Comparison of ENCODE assay signal across 8 cellular contexts in the genomic region with DNA sequence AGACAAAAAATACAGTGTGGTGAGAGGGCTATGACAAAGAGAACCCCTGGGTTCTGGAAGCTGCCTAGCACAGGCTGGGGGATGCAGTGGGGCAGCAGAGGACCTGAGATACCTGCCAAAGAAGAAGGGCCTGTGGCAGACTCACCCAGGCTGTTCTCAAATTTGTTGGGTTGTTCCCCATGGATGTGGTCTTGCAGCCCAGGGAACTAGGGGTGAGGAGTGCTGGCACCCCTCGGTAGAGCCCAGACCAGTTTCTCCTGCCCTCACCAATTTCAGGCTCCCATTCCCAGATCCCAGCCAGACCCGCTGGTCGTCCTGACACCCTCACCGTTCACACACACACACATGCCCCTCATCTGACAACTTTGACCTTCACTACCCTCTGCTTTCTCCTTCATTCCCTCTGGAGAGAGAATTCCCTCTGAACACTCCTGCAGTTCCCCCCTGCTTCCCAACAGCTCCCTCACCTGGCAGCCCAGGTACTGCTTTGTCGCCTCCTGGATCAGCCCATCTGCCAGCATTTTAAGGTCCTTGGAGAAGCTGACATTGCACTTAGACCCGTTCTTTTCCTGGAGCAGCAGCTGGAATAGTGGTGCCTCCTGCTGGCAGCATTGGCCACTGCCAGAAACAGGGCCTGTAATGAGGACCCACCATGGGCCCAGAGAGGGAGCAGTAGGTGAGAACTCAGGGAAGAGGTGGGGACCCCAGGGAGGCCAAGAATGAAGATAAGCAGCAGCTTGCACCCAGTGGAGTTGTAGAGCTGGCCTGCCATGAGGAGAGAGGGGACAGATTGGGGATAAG. TPM values are rescaled to one million over a fixed set of nuclear protein-coding genes. Genes with fewer than 3 reads are reported as not detected.
DNase-seq lines count a peak whose midpoint lies in the region; ATAC-seq and TF ChIP-seq lines count a peak whose summit lies in the region.

No MANE protein-coding gene starts in this region.

- H3K4me1 ChIP-seq in Peyer's patch = peaks cover 0 to 10% (median 7%) of the 10 kb centered on the region in 4 donors
- peaks cover 22% of the 10 kb centered on the region for H3K4me1 ChIP-seq in left ventricle myocardium inferior

- H3K4me3 ChIP-seq in Peyer's patch (no peak overlapping the region), left ventricle myocardium inferior (no peak overlapping the region)

- H3K36me3 ChIP-seq in Peyer's patch (no peaks in the 10 kb centered on the region), left ventricle myocardium inferior (no peaks in the 10 kb centered on the region)

- DNase-seq in ACHN = peak; percentile 87
- peak; percentile 59 for DNase-seq in GM13977 (ENCODE audit: low spot score)
- DNase-seq in Kasumi-1 (lab: John Stamatoyannopoulos, UW) = peak; percentile 71 to 84
- DNase-seq in Peyer's patch = peak; percentile 76 to 91 (median 89)
- DNase-seq in activated naive CD8-positive, alpha-beta T cell treated with anti-CD3 and anti-CD28 coated beads, Interleukin-2, amount 50 U/mL, for 24 hours = peak; percentile 74
- DNase-seq in left ventricle myocardium inferior = peak; percentile 64
- DNase-seq in pons (ENCODE audit: low spot score) = peak; percentile 79

- H3K27ac Mint-ChIP-seq in activated naive CD8-positive, alpha-beta T cell treated with anti-CD3 and anti-CD28 coated beads, Interleukin-2, amount 50 U/mL, for 24 hours = peak overlapping the region; percentile 58

- in situ Hi-C loops in ACHN (cut with HindIII; ENCODE audit: low pct_ligation_motif_present, low pct_unique_long_range_greater_than_20kb, low sequenced_read_pairs) (no loop called here), GM13977 (cut with MboI; ENCODE audit: low pct_unique_long_range_greater_than_20kb, low sequenced_read_pairs, unreplicated experiment) (loop anchor here (25.0 kb wide), 1 partner anchor 300 kb away; a partner anchor contains a TSS)

- H3K27me3 ChIP-seq in Peyer's patch (no peaks in the 10 kb centered on the region), left ventricle myocardium inferior (ENCODE audit: low read depth) (no peaks in the 10 kb centered on the region)

- no peaks in the 10 kb centered on the region for H3K27me3 Mint-ChIP-seq in activated naive CD8-positive, alpha-beta T cell treated with anti-CD3 and anti-CD28 coated beads, Interleukin-2, amount 50 U/mL, for 24 hours

- no peaks in the 10 kb centered on the region for H3K9me3 Mint-ChIP-seq in activated naive CD8-positive, alpha-beta T cell treated with anti-CD3 and anti-CD28 coated beads, Interleukin-2, amount 50 U/mL, for 24 hours

- intact Hi-C loops in left ventricle myocardium inferior (cut with micrococcal nuclease) = loop anchor here (5.0 kb wide), 1 partner anchor 200 kb away; no protein-coding TSS in a partner anchor

- peaks cover 22% of the 10 kb centered on the region for H3K4me1 Mint-ChIP-seq in activated naive CD8-positive, alpha-beta T cell treated with anti-CD3 and anti-CD28 coated beads, Interleukin-2, amount 50 U/mL, for 24 hours

- no peaks in the 10 kb centered on the region for H3K36me3 Mint-ChIP-seq in activated naive CD8-positive, alpha-beta T cell treated with anti-CD3 and anti-CD28 coated beads, Interleukin-2, amount 50 U/mL, for 24 hours (ENCODE audit: low read depth)

- no peak for TF ChIP-seq POLR2A in Peyer's patch (IDR thresholded peaks at IDR 0.05)

- peak; percentile 55 for ATAC-seq in activated naive CD8-positive, alpha-beta T cell treated with anti-CD3 and anti-CD28 coated beads, Interleukin-2, amount 50 U/mL, for 24 hours
- ATAC-seq in GM21528 (IDR thresholded peaks at IDR 0.05; ENCODE audit: low FRiP score, unreplicated experiment) = no peak

- H3K9me3 ChIP-seq in Peyer's patch (no peaks in the 10 kb centered on the region), left ventricle myocardium inferior (replicated peaks) (no peaks in the 10 kb centered on the region)

- TF ChIP-seq CTCF in GM13977 (IDR thresholded peaks at IDR 0.05; ENCODE audit: extremely low read depth, insufficient read depth, missing control alignments) = peak; percentile 88
- peak; percentile 61 to 99 (median 88) for TF ChIP-seq CTCF in Peyer's patch (IDR thresholded peaks at IDR 0.05)
- TF ChIP-seq CTCF in left ventricle myocardium inferior (IDR thresholded peaks at IDR 0.05; ENCODE audit: borderline replicate concordance) = peak; percentile 80

- H3K27ac ChIP-seq in Peyer's patch (no peak overlapping the region), left ventricle myocardium inferior (replicated peaks) (peak overlapping the region; percentile 75)

- peak overlapping the region; percentile 33 for H3K4me3 Mint-ChIP-seq in activated naive CD8-positive, alpha-beta T cell treated with anti-CD3 and anti-CD28 coated beads, Interleukin-2, amount 50 U/mL, for 24 hours

RNA-seq across cellular contexts. Expression of a gene that starts 5.9 kb away (rescaled TPM):
- 10 to 100 TPM in 1 of 4 donors, 1 to 10 TPM in 1, under 1 TPM in 2; 0.35 to 14.9 (median 1.1) TPM for total RNA-seq in Peyer's patch
- total RNA-seq in left ventricle myocardium inferior = 15.6 TPM

RNA-seq across cellular contexts. Expression of a gene that starts 8.2 kb away (rescaled TPM):
- total RNA-seq in Peyer's patch (100 to 1,000 TPM; 139 to 433 (median 351) TPM), left ventricle myocardium inferior (705 TPM)

RNA-seq across cellular contexts. Expression of a gene that starts 16.8 kb away (rescaled TPM):
- 100 to 1,000 TPM in 1 of 4 donors, 10 to 100 TPM in 3; 47.0 to 113 (median 90.9) TPM for total RNA-seq in Peyer's patch
- total RNA-seq in left ventricle myocardium inferior = 12.2 TPM

RNA-seq across cellular contexts. Expression of a gene that starts 21.1 kb away (rescaled TPM):
- 100 to 1,000 TPM in 3 of 4 donors, 10 to 100 TPM in 1; 72.6 to 332 (median 248) TPM for total RNA-seq in Peyer's patch
- total RNA-seq in left ventricle myocardium inferior = 109 TPM

RNA-seq across cellular contexts. Expression of a gene that starts 29.3 kb away (rescaled TPM):
- total RNA-seq in Peyer's patch (10 to 100 TPM; 13.1 to 29.0 (median 27.0) TPM), left ventricle myocardium inferior (520 TPM)
